1 cellular context compared by ENCODE assay signal in genomic region chr11:876550-876949, GRCh38.
TF ChIP-seq lines count a peak whose summit lies in the region.

No MANE protein-coding gene starts in this region.

TF ChIP-seq in K562, 482 proteins besides CTCF, POLR2A, EP300 and RAD21:
- TF ChIP-seq SMAD4 (CRISPR knock-in tag; conservative IDR thresholded peaks at IDR 0.05) = no peak
- TF ChIP-seq SAP30 (IDR thresholded peaks at IDR 0.05; ENCODE audit: borderline replicate concordance, insufficient read depth, low read depth, low read length, poor library complexity, severe bottlenecking) = no peak
- TF ChIP-seq MLLT1 (IDR thresholded peaks at IDR 0.05) = no peak
- TF ChIP-seq ZNF347 (CRISPR knock-in tag; IDR thresholded peaks at IDR 0.05; ENCODE audit: low read depth) = no peak
- no peak for TF ChIP-seq FIP1L1 (IDR thresholded peaks at IDR 0.05; ENCODE audit: low read depth, low read length, poor library complexity, severe bottlenecking)
- TF ChIP-seq ZNF311 (CRISPR knock-in tag; IDR thresholded peaks at IDR 0.05) = no peak
- peak; percentile 72 for TF ChIP-seq POLR2G (IDR thresholded peaks at IDR 0.05; ENCODE audit: low read depth, low read length)
- TF ChIP-seq ZNF324 (CRISPR knock-in tag; IDR thresholded peaks at IDR 0.05) = no peak
